In the genomic region with DNA sequence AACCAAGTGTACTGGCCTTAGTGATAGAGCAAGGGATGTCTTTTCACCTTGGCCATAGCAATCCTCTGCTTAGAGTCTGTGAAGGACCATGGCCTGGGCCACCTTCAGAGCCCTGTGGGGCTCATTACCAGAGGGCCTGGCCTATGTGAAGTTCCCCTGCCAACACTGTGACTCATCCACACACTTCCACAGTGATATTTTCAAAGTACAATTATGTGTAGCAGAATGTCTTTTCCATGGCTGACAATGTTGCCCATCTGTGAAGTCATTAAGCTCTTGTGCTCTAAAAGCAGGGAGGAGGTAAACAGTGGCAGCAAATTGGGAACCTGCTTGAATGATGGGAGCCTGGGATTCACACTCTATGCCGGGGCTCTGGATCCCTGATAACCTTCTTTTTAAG, we compare ENCODE assay signal across 27 cellular contexts. TPM values are rescaled to one million over a fixed set of nuclear protein-coding genes. Genes with fewer than 3 reads are reported as not detected.
"Had no signal": no experiment of that assay in that cellular context is flagged by ENCODE, and none has a peak within 500 bp of the region (broad histone marks: within the 10 kb centered on the region; RNA-seq: fewer than 3 reads in every experiment).

No MANE protein-coding gene starts in this region.

- H3K4me1 ChIP-seq: SJCRH30 had no signal

- ATAC-seq: activated CD8-positive, alpha-beta T cell treated with anti-CD3 and anti-CD28 coated beads, Interleukin-2, amount 10 ng/mL, durations not matched to agents 7 days and 5 days had no signal

- H3K27me3 ChIP-seq: SJCRH30 had no signal

- H3K4me3 ChIP-seq: SJCRH30, SK-N-MC had no signal

- H3K9me3 ChIP-seq: SJCRH30 had no signal

- H3K36me3 ChIP-seq: SJCRH30 had no signal

- DNase-seq: activated CD4-positive, alpha-beta T cell treated with anti-CD3 and anti-CD28 coated beads, Interleukin-2, amount 10 ng/mL, durations not matched to agents 7 days and 5 days; activated CD4-positive, alpha-beta T cell treated with anti-CD3 and anti-CD28 coated beads, Interleukin-2, amount 50 U/mL, for 48 hours; activated CD8-positive, alpha-beta T cell treated with anti-CD3 and anti-CD28 coated beads, Interleukin-2, amount 10 ng/mL, durations not matched to agents 7 days and 5 days; activated gamma-delta T cell; activated naive CD4-positive, alpha-beta T cell treated with Interleukin-2 at 50 U/mL for 16 hours; activated naive CD8-positive, alpha-beta T cell treated with anti-CD3 and anti-CD28 coated beads, Interleukin-2, amount 10 ng/mL, durations not matched to agents 7 days and 5 days; activated T-cell treated with anti-CD3 and anti-CD28 coated beads, Interleukin-2, amount 50 U/mL, for 24 hours; caudate nucleus; cerebellar nuclear complex; Kasumi-1; KG1; MM.1S; MV-4-11; NCI-H1092; NCI-H1436 treated with DMSO at 0.1 percent for 48 hours; NCI-H1694 treated with DMSO at 0.1 percent for 48 hours; NCI-H2029; NCI-H345; NCI-H524 treated with DMSO at 0.1 percent for 48 hours; OCI-M1; SHP77; SJCRH30; T1000 had no signal

- FAIRE-seq: astrocyte, bronchial epithelial cell had no signal

- H3K27ac ChIP-seq: SJCRH30, SK-N-MC had no signal

RNA-seq across cellular contexts. Expression of a gene that starts 12.2 kb away (rescaled TPM):
- total RNA-seq: activated naive CD8-positive, alpha-beta T cell treated with anti-CD3 and anti-CD28 coated beads, Interleukin-2, amount 10 ng/mL, durations not matched to agents 7 days and 5 days; NCI-H460; SJCRH30 had no signal
